In genomic region chr2:212294816-212295215, GRCh38 we compare ENCODE assay signal across 1 cellular context.
TF ChIP-seq lines count a peak whose summit lies in the region.

No MANE protein-coding gene starts in this region.

TF ChIP-seq in SK-N-SH, 30 proteins besides CTCF, POLR2A, EP300 and RAD21 (continued from another document):
- TF ChIP-seq REST (IDR thresholded peaks at IDR 0.05; ENCODE audit: low read depth, low read length) = no peak
- TF ChIP-seq GATA2 (CRISPR knock-in tag; IDR thresholded peaks at IDR 0.05) = 0 out of 2 replicates have a peak, but pooled peaks have one; percentile 12
